ENCODE assay signal across 8 cellular contexts in the genomic region with DNA sequence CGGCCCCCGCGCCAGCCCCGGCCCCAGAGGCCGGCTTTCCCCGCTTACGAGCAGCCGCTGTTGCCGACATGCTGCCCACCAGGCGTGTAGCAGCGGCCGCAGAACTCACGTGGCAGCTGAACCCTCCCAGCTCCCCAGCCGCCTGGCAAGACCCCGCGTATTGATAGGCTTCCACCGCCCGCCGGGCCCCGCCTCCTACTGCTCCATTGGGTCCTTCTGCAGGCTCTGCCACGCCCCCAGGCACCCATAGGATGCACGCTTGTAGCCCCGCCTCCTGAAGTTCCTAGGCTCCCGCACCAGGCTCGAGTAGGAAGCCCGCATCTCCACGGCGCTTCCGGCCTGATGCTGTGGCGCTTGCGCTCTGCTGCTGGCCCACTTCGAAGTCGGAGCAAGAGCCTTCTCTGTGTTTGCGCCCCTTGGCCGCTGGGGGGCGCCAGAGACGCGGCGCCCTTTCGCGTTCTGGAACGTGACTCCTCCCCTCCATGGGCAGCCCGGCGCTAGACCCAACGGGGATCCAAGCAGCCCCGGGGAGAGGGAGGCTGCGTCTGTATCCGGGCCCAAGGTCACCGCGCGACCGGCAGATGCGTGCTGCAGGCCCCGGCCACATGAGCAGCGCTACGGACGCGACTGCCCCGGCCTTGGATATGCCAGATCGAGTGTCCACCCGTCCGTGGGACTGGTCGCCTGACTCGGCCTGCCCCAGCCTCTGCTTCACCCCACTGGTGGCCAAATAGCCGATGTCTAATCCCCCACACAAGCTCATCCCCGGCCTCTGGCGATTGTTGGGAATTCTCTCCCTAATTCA. TPM values are rescaled to one million over a fixed set of nuclear protein-coding genes. Genes with fewer than 3 reads are reported as not detected.
DNase-seq lines count a peak whose midpoint lies in the region; ATAC-seq and TF ChIP-seq lines count a peak whose summit lies in the region.

TSS of gene PARP3 (plus strand) at position 566 of the 805 bp plus-strand sequence. CDS start 993 bp downstream, outside the sequence.
A gene with protein sequence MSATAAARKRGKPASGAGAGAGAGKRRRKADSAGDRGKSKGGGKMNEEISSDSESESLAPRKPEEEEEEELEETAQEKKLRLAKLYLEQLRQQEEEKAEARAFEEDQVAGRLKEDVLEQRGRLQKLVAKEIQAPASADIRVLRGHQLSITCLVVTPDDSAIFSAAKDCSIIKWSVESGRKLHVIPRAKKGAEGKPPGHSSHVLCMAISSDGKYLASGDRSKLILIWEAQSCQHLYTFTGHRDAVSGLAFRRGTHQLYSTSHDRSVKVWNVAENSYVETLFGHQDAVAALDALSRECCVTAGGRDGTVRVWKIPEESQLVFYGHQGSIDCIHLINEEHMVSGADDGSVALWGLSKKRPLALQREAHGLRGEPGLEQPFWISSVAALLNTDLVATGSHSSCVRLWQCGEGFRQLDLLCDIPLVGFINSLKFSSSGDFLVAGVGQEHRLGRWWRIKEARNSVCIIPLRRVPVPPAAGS (minus strand): TSS at position 107 of the 805 bp plus-strand sequence. CDS start 37 bp downstream, at position 70.

- under 1% methylated on average over 54 of the region's 67 CpGs for WGBS in esophagus muscularis mucosa

- H3K27ac ChIP-seq in KMS-11 (peak within 1 kb of the TSS; percentile 53), Peyer's patch (peak within 1 kb of the TSS; percentile 84 to 98 (median 94)), esophagus muscularis mucosa (replicated peaks in 1 of 4) (peak within 1 kb of the TSS; percentile 88 to 95 (median 90))

- H3K4me1 ChIP-seq in KMS-11 (ENCODE audit: low read depth, poor library complexity, severe bottlenecking): peaks cover 4% of the 10 kb centered on the region
- H3K4me1 ChIP-seq in Peyer's patch: peaks cover 0 to 28% (median 18%) of the 10 kb centered on the region in 4 donors
- H3K4me1 ChIP-seq in esophagus muscularis mucosa: peaks cover 31 to 46% (median 33%) of the 10 kb centered on the region in 4 donors

- H3K27me3 Mint-ChIP-seq in activated T-cell treated with anti-CD3 and anti-CD28 coated beads, Interleukin-2, amount 50 U/mL, for 72 hours (ENCODE audit: low read depth): no peaks in the 10 kb centered on the region

- TF ChIP-seq POLR2A in Peyer's patch (IDR thresholded peaks at IDR 0.05) (peak; percentile 63 to 79), esophagus muscularis mucosa (IDR thresholded peaks at IDR 0.05; ENCODE audit: low read depth) (no peak)

- peaks cover 39% of the 10 kb centered on the region for H3K4me1 Mint-ChIP-seq in activated T-cell treated with anti-CD3 and anti-CD28 coated beads, Interleukin-2, amount 50 U/mL, for 72 hours (ENCODE audit: low read depth)
- H3K4me1 Mint-ChIP-seq in stimulated activated effector memory CD8-positive, alpha-beta T cell treated with anti-CD3 and anti-CD28 coated beads, Interleukin-12 subunit alpha, Interleukin-12 subunit beta, amount 100 ng/mL, for 72 hours: peaks cover 34% of the 10 kb centered on the region

- H4K20me1 ChIP-seq in KMS-11 (ENCODE audit: insufficient read depth): no peaks in the 10 kb centered on the region

- H3K36me3 Mint-ChIP-seq in activated T-cell treated with anti-CD3 and anti-CD28 coated beads, Interleukin-2, amount 50 U/mL, for 72 hours (ENCODE audit: insufficient read depth in 2 of 2): peaks cover 0 to 4% of the 10 kb centered on the region in 2 donors
- H3K36me3 Mint-ChIP-seq in stimulated activated effector memory CD8-positive, alpha-beta T cell treated with anti-CD3 and anti-CD28 coated beads, Interleukin-12 subunit alpha, Interleukin-12 subunit beta, amount 100 ng/mL, for 72 hours: peaks cover 21% of the 10 kb centered on the region

- TF ChIP-seq CTCF in KMS-11 (conservative IDR thresholded peaks at IDR 0.05; ENCODE audit: low read depth, low read length): peak; percentile 81
- peak; percentile 98 to 100 (median 100) for TF ChIP-seq CTCF in Peyer's patch (IDR thresholded peaks at IDR 0.05)
- peak; percentile 99 to 100 (median 99) for TF ChIP-seq CTCF in esophagus muscularis mucosa (IDR thresholded peaks at IDR 0.05)

- H3K79me2 ChIP-seq in KMS-11 (ENCODE audit: insufficient read depth, low read depth): peaks cover 23% of the 10 kb centered on the region

- H3K4me3 ChIP-seq in KMS-11 (IDR thresholded peaks at IDR 0.05; ENCODE audit: insufficient read depth, low read depth, low read length) (peak within 1 kb of the TSS; percentile 54), Peyer's patch (peak within 1 kb of the TSS; percentile 76 to 91 (median 80)), esophagus muscularis mucosa (peak within 1 kb of the TSS; percentile 77 to 88 (median 82))

- intact Hi-C loops in esophagus muscularis mucosa (cut with DNase I): loop anchor here (1.0 to 5.0 kb wide), 3 partner anchors 33 to 200 kb away; partner anchors contain the start of genes ABHD14A and ABHD14B

- H3K9ac ChIP-seq in KMS-11: peak within 1 kb of the TSS; percentile 66

- H3K27ac Mint-ChIP-seq in activated T-cell treated with anti-CD3 and anti-CD28 coated beads, Interleukin-2, amount 50 U/mL, for 72 hours: peak within 1 kb of the TSS; percentile 83
- H3K27ac Mint-ChIP-seq in stimulated activated effector memory CD8-positive, alpha-beta T cell treated with anti-CD3 and anti-CD28 coated beads, Interleukin-12 subunit alpha, Interleukin-12 subunit beta, amount 100 ng/mL, for 72 hours: peak within 1 kb of the TSS; percentile 89

- H3K4me3 Mint-ChIP-seq in activated T-cell treated with anti-CD3 and anti-CD28 coated beads, Interleukin-2, amount 50 U/mL, for 72 hours: peak within 1 kb of the TSS; percentile 69 to 80
- H3K4me3 Mint-ChIP-seq in stimulated activated effector memory CD8-positive, alpha-beta T cell treated with anti-CD3 and anti-CD28 coated beads, Interleukin-12 subunit alpha, Interleukin-12 subunit beta, amount 100 ng/mL, for 72 hours: peak within 1 kb of the TSS; percentile 85

- H3K9me3 ChIP-seq in Peyer's patch (no peaks in the 10 kb centered on the region), esophagus muscularis mucosa (no peaks in the 10 kb centered on the region)

- peak; percentile 90 for ATAC-seq in GM21723 (IDR thresholded peaks at IDR 0.05; ENCODE audit: unreplicated experiment)
- ATAC-seq in activated T-cell treated with anti-CD3 and anti-CD28 coated beads, Interleukin-2, amount 50 U/mL, for 72 hours (replicated peaks in 1 of 2): peak; percentile 92 to 95
- ATAC-seq in stimulated activated effector memory CD8-positive, alpha-beta T cell treated with anti-CD3 and anti-CD28 coated beads, Interleukin-12 subunit alpha, Interleukin-12 subunit beta, amount 100 ng/mL, for 72 hours: peak; percentile 92

- H3K27me3 ChIP-seq in KMS-11 (ENCODE audit: insufficient read depth, low read depth) (no peaks in the 10 kb centered on the region), Peyer's patch (no peaks in the 10 kb centered on the region), esophagus muscularis mucosa (no peaks in the 10 kb centered on the region)

- H3K36me3 ChIP-seq in KMS-11 (ENCODE audit: insufficient read depth) (no peaks in the 10 kb centered on the region), Peyer's patch (peaks cover 0 to 22% (median 0%) of the 10 kb centered on the region in 3 donors), esophagus muscularis mucosa (peaks cover 10 to 53% (median 42%) of the 10 kb centered on the region in 4 donors)

- peak within 1 kb of the TSS; percentile 82 for H3K4me2 ChIP-seq in KMS-11

- DNase-seq in DMS79 treated with DMSO at 0.1 percent for 48 hours (lab: John Stamatoyannopoulos, UW) (peak; percentile 90), Peyer's patch (peak; percentile 100), esophagus muscularis mucosa (ENCODE audit: extremely low spot score) (peak; percentile 100), myocyte (ENCODE audit: low read depth) (peak; percentile 100)
- peak; percentile 99 to 100 for DNase-seq in activated T-cell treated with anti-CD3 and anti-CD28 coated beads, Interleukin-2, amount 50 U/mL, for 72 hours
- peak; percentile 98 to 99 for DNase-seq in stimulated activated effector memory CD8-positive, alpha-beta T cell treated with anti-CD3 and anti-CD28 coated beads, Interleukin-12 subunit alpha, Interleukin-12 subunit beta, amount 100 ng/mL, for 72 hours (ENCODE audit: low spot score in 2 of 2)

- no peak for TF ChIP-seq EP300 in esophagus muscularis mucosa (IDR thresholded peaks at IDR 0.05)

- no peaks in the 10 kb centered on the region for H3K9me3 Mint-ChIP-seq in activated T-cell treated with anti-CD3 and anti-CD28 coated beads, Interleukin-2, amount 50 U/mL, for 72 hours
- H3K9me3 Mint-ChIP-seq in stimulated activated effector memory CD8-positive, alpha-beta T cell treated with anti-CD3 and anti-CD28 coated beads, Interleukin-12 subunit alpha, Interleukin-12 subunit beta, amount 100 ng/mL, for 72 hours: no peaks in the 10 kb centered on the region

- H2AFZ ChIP-seq in KMS-11 (ENCODE audit: low read depth): peak within 1 kb of the TSS; percentile 73

RNA-seq across cellular contexts. Expression of gene PARP3, which starts in this region (rescaled TPM):
- total RNA-seq in Peyer's patch (100 to 1,000 TPM; 100 to 157 (median 137) TPM), esophagus muscularis mucosa (10 to 100 TPM; 22.9 to 37.9 (median 30.1) TPM), myocyte (21.7 and 24.0 TPM in 2 replicates)
- 10 to 100 TPM; 22.9 to 27.1 TPM for total RNA-seq in activated T-cell treated with anti-CD3 and anti-CD28 coated beads, Interleukin-2, amount 50 U/mL, for 72 hours
- 35.0 TPM for polyA plus RNA-seq in myocyte (2012)

RNA-seq across cellular contexts. Expression of the second gene that starts in this region (rescaled TPM):
- 10 to 100 TPM in 1 of 4 donors, 1 to 10 TPM in 3; 4.7 to 17.3 (median 7.7) TPM for total RNA-seq in Peyer's patch
- 10 to 100 TPM; 17.9 to 27.7 TPM for total RNA-seq in activated T-cell treated with anti-CD3 and anti-CD28 coated beads, Interleukin-2, amount 50 U/mL, for 72 hours
- 10 to 100 TPM in 3 of 4 donors, 1 to 10 TPM in 1; 9.6 to 20.7 (median 15.5) TPM for total RNA-seq in esophagus muscularis mucosa
- total RNA-seq in myocyte: 22.1 and 22.3 TPM in 2 replicates
- 25.1 TPM for polyA plus RNA-seq in myocyte (2012)

Comparison
In these comparisons a context has a peak if more than half of its experiments do, and no peak if none do; other contexts are left out.
1. Peak in every context shown above with its lines: DNase-seq, ATAC-seq, H3K4me3 ChIP-seq and H3K27ac ChIP-seq.